28 cellular contexts compared by ENCODE assay signal in genomic region chr19:31538879-31539278, GRCh38.
"Had no signal": no experiment of that assay in that cellular context is flagged by ENCODE, and none has a peak within 500 bp of the region (broad histone marks: within the 10 kb centered on the region; RNA-seq: fewer than 3 reads in every experiment).

No MANE protein-coding gene starts in this region.

- H3K4me1 Mint-ChIP-seq: activated B cell treated with CpG ODN at 0.5 μM for 24 hours; activated CD4-positive, alpha-beta T cell treated with anti-CD3 and anti-CD28 coated beads, Interleukin-2, amount 10 ng/mL, durations not matched to agents 24 days and 14 days; activated T-helper 17 cell treated with anti-CD3 and anti-CD28 coated beads, Interleukin-2, amount 50 U/mL, for 72 hours; T-helper 17 cell had no signal

- H3K4me1 ChIP-seq: gastrocnemius medialis, heart left ventricle had no signal

- ATAC-seq: activated CD4-positive, CD25-positive, alpha-beta regulatory T cell treated with anti-CD3 and anti-CD28 coated beads, Interleukin-2, amount 50 U/mL, for 24 hours; activated CD8-positive, alpha-beta T cell treated with anti-CD3 and anti-CD28 coated beads, Interleukin-2, amount 10 ng/mL, durations not matched to agents 7 days and 5 days; activated T-cell treated with anti-CD3 and anti-CD28 coated beads, Interleukin-2, amount 50 U/mL, for 4 hours; activated T-helper 17 cell treated with anti-CD3 and anti-CD28 coated beads, Interleukin-2, amount 50 U/mL, for 72 hours; esophagus mucosa; gastrocnemius medialis; heart left ventricle; T-helper 17 cell had no signal

- H3K27ac ChIP-seq: brain microvascular endothelial cell, gastrocnemius medialis, heart left ventricle, WERI-Rb-1 had no signal

- H3K27ac Mint-ChIP-seq: activated B cell treated with CpG ODN at 0.5 μM for 24 hours; activated CD4-positive, alpha-beta memory T cell treated with anti-CD3 and anti-CD28 coated beads for 36 hours; activated CD4-positive, alpha-beta T cell treated with anti-CD3 and anti-CD28 coated beads, Interleukin-2, amount 10 ng/mL, durations not matched to agents 24 days and 14 days; activated CD8-positive, alpha-beta T cell treated with anti-CD3 and anti-CD28 coated beads, Interleukin-2, amount 10 ng/mL, durations not matched to agents 7 days and 5 days; activated naive CD8-positive, alpha-beta T cell; activated T-helper 17 cell treated with anti-CD3 and anti-CD28 coated beads, Interleukin-2, amount 50 U/mL, for 72 hours; endodermal cell; T-helper 17 cell; T-helper 2 cell treated with Interferon-gamma antibody and Interleukin-4, amounts not matched to agents 5 μg/mL and 100 μg/mL, for 36 hours had no signal

- H3K9me3 ChIP-seq: gastrocnemius medialis, heart left ventricle had no signal

- DNase-seq: activated B cell treated with CpG ODN at 0.5 μM for 24 hours; activated CD4-positive, alpha-beta memory T cell treated with anti-CD3 and anti-CD28 coated beads for 36 hours; activated CD4-positive, alpha-beta T cell treated with anti-CD3 and anti-CD28 coated beads, Interleukin-2, amount 10 ng/mL, durations not matched to agents 24 days and 14 days; activated CD8-positive, alpha-beta T cell treated with anti-CD3 and anti-CD28 coated beads, Interleukin-2, amount 10 ng/mL, durations not matched to agents 7 days and 5 days; activated effector memory CD4-positive, alpha-beta T cell treated with Interleukin-2 at 50 U/mL for 16 hours; activated gamma-delta T cell treated with Interleukin-2 at 50 U/mL for 16 hours; activated naive CD4-positive, alpha-beta T cell treated with anti-CD3 and anti-CD28 coated beads, Interleukin-2, amount 50 U/mL, for 16 hours; activated naive CD4-positive, alpha-beta T cell treated with Interleukin-2 at 50 U/mL for 16 hours; activated T-cell treated with anti-CD3 and anti-CD28 coated beads, Interleukin-2, amount 50 U/mL, for 4 hours; amniotic stem cell; anterior cingulate cortex; brain microvascular endothelial cell; caudate nucleus; effector memory CD4-positive, alpha-beta T cell; foreskin fibroblast; gastrocnemius medialis; glutamatergic neuron; heart left ventricle; T-helper 1 cell; T-helper 17 cell; T1000; WERI-Rb-1 had no signal

- H3K27me3 ChIP-seq: brain microvascular endothelial cell, gastrocnemius medialis had no signal

- H3K4me3 ChIP-seq: gastrocnemius medialis, heart left ventricle had no signal

- H3K36me3 ChIP-seq: brain microvascular endothelial cell, gastrocnemius medialis, heart left ventricle, WERI-Rb-1 had no signal

- H3K36me3 Mint-ChIP-seq: activated CD4-positive, alpha-beta memory T cell treated with anti-CD3 and anti-CD28 coated beads for 36 hours; activated naive CD8-positive, alpha-beta T cell had no signal

- H3K27me3 Mint-ChIP-seq: activated B cell treated with CpG ODN at 0.5 μM for 24 hours; activated CD4-positive, alpha-beta T cell treated with anti-CD3 and anti-CD28 coated beads, Interleukin-2, amount 10 ng/mL, durations not matched to agents 24 days and 14 days had no signal

- H3K4me3 Mint-ChIP-seq: activated B cell treated with CpG ODN at 0.5 μM for 24 hours; activated CD4-positive, alpha-beta memory T cell treated with anti-CD3 and anti-CD28 coated beads for 36 hours; activated CD4-positive, alpha-beta T cell treated with anti-CD3 and anti-CD28 coated beads, Interleukin-2, amount 10 ng/mL, durations not matched to agents 24 days and 14 days; activated CD8-positive, alpha-beta T cell treated with anti-CD3 and anti-CD28 coated beads, Interleukin-2, amount 10 ng/mL, durations not matched to agents 7 days and 5 days; activated naive CD8-positive, alpha-beta T cell; activated T-cell treated with anti-CD3 and anti-CD28 coated beads, Interleukin-2, amount 50 U/mL, for 4 hours; activated T-helper 17 cell treated with anti-CD3 and anti-CD28 coated beads, Interleukin-2, amount 50 U/mL, for 72 hours; endodermal cell; T-helper 17 cell; T-helper 2 cell treated with Interferon-gamma antibody and Interleukin-4, amounts not matched to agents 5 μg/mL and 100 μg/mL, for 36 hours had no signal
